ENCODE assay signal across 17 cellular contexts in the genomic region with DNA sequence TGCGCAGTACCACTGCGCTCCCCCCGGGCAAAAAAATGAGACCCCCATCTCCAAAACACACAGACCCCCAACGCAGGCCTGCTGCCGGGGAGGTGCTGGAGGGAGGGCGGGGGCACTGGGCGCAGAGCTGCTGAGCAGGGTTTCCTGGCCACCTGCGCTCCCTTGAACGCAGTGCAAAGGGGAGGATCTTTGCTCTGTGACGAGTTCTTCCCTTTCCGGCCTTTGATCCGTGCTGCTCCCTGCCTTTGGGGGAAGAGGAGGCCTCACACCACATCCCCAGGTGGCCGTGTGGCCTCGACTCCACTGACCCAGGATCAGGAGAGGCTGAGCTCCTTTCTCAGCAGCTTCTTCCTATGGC. TPM values are rescaled to one million over a fixed set of nuclear protein-coding genes. Genes with fewer than 3 reads are reported as not detected.
DNase-seq lines count a peak whose midpoint lies in the region; ATAC-seq, FAIRE-seq and TF ChIP-seq lines count a peak whose summit lies in the region.
"Had no signal": no experiment of that assay in that cellular context is flagged by ENCODE, and none has a peak within 500 bp of the region (broad histone marks: within the 10 kb centered on the region; RNA-seq: fewer than 3 reads in every experiment).

No MANE protein-coding gene starts in this region.

- peak overlapping the region; percentile 49 for H3K4me3 Mint-ChIP-seq in T-helper 2 cell treated with Interferon-gamma antibody and Interleukin-4, amounts not matched to agents 5 μg/mL and 100 μg/mL, for 36 hours
- no peak overlapping the region for H3K4me3 Mint-ChIP-seq in progenitor cell of endocrine pancreas (ENCODE audit: low read depth)
- H3K4me3 Mint-ChIP-seq: endodermal cell had no signal

- DNase-seq in HepG2 (ENCODE audit: low spot score): no peak
- DNase-seq in right lobe of liver: no peak
- no peak for DNase-seq in T-helper 2 cell treated with Interferon-gamma antibody and Interleukin-4, amounts not matched to agents 5 μg/mL and 100 μg/mL, for 36 hours (ENCODE audit: low spot score)
- DNase-seq in effector memory CD4-positive, alpha-beta T cell: no peak
- DNase-seq in progenitor cell of endocrine pancreas (ENCODE audit: low spot score, unreplicated experiment): no peak
- no peak for DNase-seq in effector CD8-positive, alpha-beta T cell (lab: John Stamatoyannopoulos, UW)
- no peak for DNase-seq in NCI-H226
- DNase-seq: endodermal cell, foreskin keratinocyte, KBM-7, NCI-H1417 treated with DMSO at 0.1 percent for 48 hours, NCI-H446 had no signal

- H2AFZ ChIP-seq in HepG2 (ENCODE audit: low read length): no peak overlapping the region

- H3K27ac Mint-ChIP-seq in T-helper 2 cell treated with Interferon-gamma antibody and Interleukin-4, amounts not matched to agents 5 μg/mL and 100 μg/mL, for 36 hours: no peak overlapping the region
- H3K27ac Mint-ChIP-seq in progenitor cell of endocrine pancreas: no peak overlapping the region
- H3K27ac Mint-ChIP-seq: endodermal cell had no signal

- TF ChIP-seq RAD21 in HepG2 (CRISPR knock-in tag; IDR thresholded peaks at IDR 0.05): no peak

- H3K27me3 Mint-ChIP-seq in T-helper 2 cell treated with Interferon-gamma antibody and Interleukin-4, amounts not matched to agents 5 μg/mL and 100 μg/mL, for 36 hours (ENCODE audit: low read depth): no peaks in the 10 kb centered on the region
- no peaks in the 10 kb centered on the region for H3K27me3 Mint-ChIP-seq in progenitor cell of endocrine pancreas

- H3K79me2 ChIP-seq in HepG2 (ENCODE audit: insufficient read depth, low read length): no peaks in the 10 kb centered on the region

- in situ Hi-C loops in HepG2 (cut with HindIII; ENCODE audit: extremely low pct_ligation_motif_present, low pct_unique_long_range_greater_than_20kb): no loop called here

- intact Hi-C loops in HepG2 (cut with micrococcal nuclease; ENCODE audit: unreplicated experiment): no loop called here
- intact Hi-C loops in right lobe of liver (cut with DNase I): no loop called here

- H3K27me3 ChIP-seq in HepG2 (ENCODE audit: control insufficient read depth in 1 of 2, insufficient read depth in 2 of 2, low read length in 2 of 2) (no peaks in the 10 kb centered on the region), right lobe of liver (no peaks in the 10 kb centered on the region)
- H3K27me3 ChIP-seq in effector memory CD4-positive, alpha-beta T cell (replicated peaks; ENCODE audit: control insufficient read depth, insufficient read depth, low read length, poor library complexity, severe bottlenecking): no peaks in the 10 kb centered on the region
- H3K27me3 ChIP-seq: foreskin keratinocyte had no signal

- no peak overlapping the region for H3K27ac ChIP-seq in HepG2 (ENCODE audit: extremely low read length, insufficient read depth, low read length)
- H3K27ac ChIP-seq in right lobe of liver: no peak overlapping the region
- H3K27ac ChIP-seq in effector memory CD4-positive, alpha-beta T cell (ENCODE audit: insufficient read depth, low read length, poor library complexity, severe bottlenecking): no peak overlapping the region
- H3K27ac ChIP-seq: foreskin keratinocyte, SK-N-MC, VCaP had no signal

- TF ChIP-seq POLR2A in HepG2 (IDR thresholded peaks at IDR 0.05; ENCODE audit: insufficient read depth in 1 of 2, low read depth in 2 of 2, low read length in 2 of 2): no peak; a peak in 1 of 4 replicates
- TF ChIP-seq POLR2A in right lobe of liver (IDR thresholded peaks at IDR 0.05): no peak

- BruUV-seq in HepG2 (replicated peaks; lab: Mats Ljungman, UMichigan): no TSS peak

- TF ChIP-seq EP300 in HepG2 (IDR thresholded peaks at IDR 0.05; ENCODE audit: low read depth in 2 of 2, low read length in 2 of 2) (no peak), HepG2 (CRISPR knock-in tag; IDR thresholded peaks at IDR 0.05; ENCODE audit: borderline replicate concordance) (no peak)

- ATAC-seq in HepG2 (no peak), right lobe of liver (no peak), GM19328 (IDR thresholded peaks at IDR 0.05; ENCODE audit: unreplicated experiment) (no peak)
- ATAC-seq: foreskin keratinocyte, HCT116 had no signal

- no peak overlapping the region for H3K4me3 ChIP-seq in HepG2 (replicated peaks in 1 of 3; ENCODE audit: insufficient read depth in 1 of 3, low read depth in 2 of 3, low read length in 3 of 3)
- no peak overlapping the region for H3K4me3 ChIP-seq in right lobe of liver
- peak overlapping the region; percentile 28 for H3K4me3 ChIP-seq in effector memory CD4-positive, alpha-beta T cell (ENCODE audit: insufficient read depth, low read depth, low read length, poor library complexity, severe bottlenecking)
- H3K4me3 ChIP-seq: SK-N-MC had no signal

- CTCF ChIA-PET in HepG2 (lab: Yijun Ruan, JAX; ENCODE audit: low intra/inter-chr PET ratio, low total read pairs): no interaction called here

- no peak overlapping the region for H3K4me2 ChIP-seq in HepG2 (ENCODE audit: low read depth, low read length)

- H3K36me3 ChIP-seq in HepG2 (replicated peaks in 1 of 2; ENCODE audit: control insufficient read depth in 1 of 2, insufficient read depth in 2 of 2, low read length in 2 of 2) (peaks cover 45 to 76% of the 10 kb centered on the region in 2 experiments), right lobe of liver (peaks cover 0 to 21% (median 8%) of the 10 kb centered on the region in 4 donors)
- H3K36me3 ChIP-seq in effector memory CD4-positive, alpha-beta T cell (ENCODE audit: control insufficient read depth, insufficient read depth, low read length): peaks cover 58% of the 10 kb centered on the region

- H3K4me1 ChIP-seq in HepG2 (ENCODE audit: insufficient read depth, low read length) (no peaks in the 10 kb centered on the region), right lobe of liver (no peaks in the 10 kb centered on the region)
- peaks cover 3% of the 10 kb centered on the region for H3K4me1 ChIP-seq in effector memory CD4-positive, alpha-beta T cell (ENCODE audit: control insufficient read depth, insufficient read depth, low read length, poor library complexity, severe bottlenecking)
- H3K4me1 ChIP-seq: foreskin keratinocyte had no signal

- no peaks in the 10 kb centered on the region for H3K4me1 Mint-ChIP-seq in T-helper 2 cell treated with Interferon-gamma antibody and Interleukin-4, amounts not matched to agents 5 μg/mL and 100 μg/mL, for 36 hours (ENCODE audit: low read depth)
- H3K4me1 Mint-ChIP-seq in progenitor cell of endocrine pancreas (ENCODE audit: low read depth): no peaks in the 10 kb centered on the region
- H3K4me1 Mint-ChIP-seq: endodermal cell had no signal

- FAIRE-seq in HepG2 (lab: Jason Lieb, UNC): no peak

- peaks cover 7% of the 10 kb centered on the region; the same call in 1 of the 2 replicates for H4K20me1 ChIP-seq in HepG2 (ENCODE audit: insufficient read depth, low read length)

- peaks cover 19% of the 10 kb centered on the region for H3K36me3 Mint-ChIP-seq in T-helper 2 cell treated with Interferon-gamma antibody and Interleukin-4, amounts not matched to agents 5 μg/mL and 100 μg/mL, for 36 hours (ENCODE audit: low read depth)
- peaks cover 6% of the 10 kb centered on the region for H3K36me3 Mint-ChIP-seq in progenitor cell of endocrine pancreas (ENCODE audit: insufficient read depth)

- POLR2A ChIA-PET in HepG2 (lab: Yijun Ruan, JAX): interaction anchor here (1.1 to 1.5 kb wide), 2 partner anchors 11 to 12 kb away, joined by 4 read pairs; a partner anchor contains a TSS

- H3K9me3 ChIP-seq in HepG2 (ENCODE audit: low read length) (no peaks in the 10 kb centered on the region), right lobe of liver (no peaks in the 10 kb centered on the region)
- no peaks in the 10 kb centered on the region for H3K9me3 ChIP-seq in effector memory CD4-positive, alpha-beta T cell (ENCODE audit: control insufficient read depth, low read length)

- H3K9ac ChIP-seq in HepG2 (ENCODE audit: insufficient read depth, low read depth, low read length): no peak overlapping the region

- no peaks in the 10 kb centered on the region for H3K9me3 Mint-ChIP-seq in T-helper 2 cell treated with Interferon-gamma antibody and Interleukin-4, amounts not matched to agents 5 μg/mL and 100 μg/mL, for 36 hours
- H3K9me3 Mint-ChIP-seq in progenitor cell of endocrine pancreas (ENCODE audit: low read depth): no peaks in the 10 kb centered on the region
- H3K9me3 Mint-ChIP-seq: endodermal cell had no signal

- WGBS in HepG2 (ENCODE audit: low lambda C conversion rate): 95% methylated on average over 14 of the region's 14 CpGs
- no CpG with 5 or more reads among the region's 14 CpGs for WGBS in right lobe of liver (ENCODE audit: insufficient coverage, low coverage, low lambda C conversion rate, missing lambda C conversion rate)

- TF ChIP-seq CTCF in HepG2 (CRISPR knock-in tag; IDR thresholded peaks at IDR 0.05) (no peak), right lobe of liver (IDR thresholded peaks at IDR 0.05) (no peak), progenitor cell of endocrine pancreas (IDR thresholded peaks at IDR 0.05; ENCODE audit: unreplicated experiment) (no peak)

RNA-seq across cellular contexts. Expression of a gene that starts 8.9 kb away (rescaled TPM):
- total RNA-seq in HepG2 (2016; rRNA removed; fragmentation: Illumina TruSeq; extraction: Trizol) (not detected in 2 replicates), right lobe of liver (not detected), progenitor cell of endocrine pancreas (0.24 and 0.47 TPM in 2 replicates)
- not detected in 2 replicates for total RNA-seq in HepG2 (2016; cell fraction: cytosol; rRNA removed; fragmentation: Illumina TruSeq; extraction: Trizol; ENCODE audit: low read depth)
- total RNA-seq in HepG2 (2016; cell fraction: insoluble cytoplasmic fraction; rRNA removed; fragmentation: Illumina TruSeq; extraction: Trizol): not detected in 2 replicates
- total RNA-seq in HepG2 (2016; cell fraction: membrane; rRNA removed; fragmentation: Illumina TruSeq; extraction: Trizol): not detected in 2 replicates
- total RNA-seq in HepG2 (2016; cell fraction: nucleus; rRNA removed; fragmentation: Illumina TruSeq; extraction: Trizol): not detected in 2 replicates
- polyA plus RNA-seq in HepG2 (2011; rRNA removed): 0.03 TPM in 1 of 2 replicates, not detected in the other
- polyA plus RNA-seq in HepG2 (2011; cell fraction: cytosol; rRNA removed): 0.03 TPM in 1 of 2 replicates, not detected in the other
- polyA plus RNA-seq in HepG2 (2011; cell fraction: nucleus; rRNA removed): 0.09 and 0.14 TPM in 2 replicates
- not detected in 2 replicates for polyA plus RNA-seq in HepG2 (2012)
- not detected in 2 replicates for polyA plus RNA-seq in HepG2 (2016; cell fraction: cytosol; fragmentation: Illumina TruSeq; extraction: Trizol; ENCODE audit: low read depth)
- polyA plus RNA-seq in HepG2 (2016; cell fraction: insoluble cytoplasmic fraction; fragmentation: Illumina TruSeq; extraction: Trizol; ENCODE audit: low read depth): not detected in 2 replicates
- not detected in 2 replicates for polyA plus RNA-seq in HepG2 (2016; cell fraction: membrane; fragmentation: Illumina TruSeq; extraction: Trizol; ENCODE audit: low read depth)
- not detected in 2 replicates for polyA plus RNA-seq in HepG2 (2016; cell fraction: nucleus; fragmentation: Illumina TruSeq; extraction: Trizol; ENCODE audit: insufficient read depth, low read depth)
- polyA minus RNA-seq in HepG2 (2011; rRNA and poly(A)+ RNA removed; ENCODE audit: low replicate concordance): not detected in 2 replicates
- not detected in 2 replicates for polyA minus RNA-seq in HepG2 (2011; cell fraction: cytosol; rRNA and poly(A)+ RNA removed)
- under 0.01 and 0.12 TPM in 2 replicates for polyA minus RNA-seq in HepG2 (2011; cell fraction: nucleus; rRNA and poly(A)+ RNA removed)
- total RNA-seq: foreskin keratinocyte, liver had no signal
- polyA plus RNA-seq: foreskin keratinocyte, liver had no signal

RNA-seq across cellular contexts. Expression of a gene that starts 11.4 kb away (rescaled TPM):
- 51.4 and 132 TPM in 2 replicates for total RNA-seq in HepG2 (2016; rRNA removed; fragmentation: Illumina TruSeq; extraction: Trizol)
- 32.3 and 33.5 TPM in 2 replicates for total RNA-seq in HepG2 (2016; cell fraction: cytosol; rRNA removed; fragmentation: Illumina TruSeq; extraction: Trizol; ENCODE audit: low read depth)
- total RNA-seq in HepG2 (2016; cell fraction: insoluble cytoplasmic fraction; rRNA removed; fragmentation: Illumina TruSeq; extraction: Trizol): 44.4 and 147 TPM in 2 replicates
- total RNA-seq in HepG2 (2016; cell fraction: membrane; rRNA removed; fragmentation: Illumina TruSeq; extraction: Trizol): 36.6 and 38.2 TPM in 2 replicates
- 173 and 206 TPM in 2 replicates for total RNA-seq in HepG2 (2016; cell fraction: nucleus; rRNA removed; fragmentation: Illumina TruSeq; extraction: Trizol)
- polyA plus RNA-seq in HepG2 (2011; rRNA removed): 132 and 173 TPM in 2 replicates
- 40.1 and 86.0 TPM in 2 replicates for polyA plus RNA-seq in HepG2 (2011; cell fraction: cytosol; rRNA removed)
- polyA plus RNA-seq in HepG2 (2011; cell fraction: nucleus; rRNA removed): 1,804 and 3,077 TPM in 2 replicates
- polyA plus RNA-seq in HepG2 (2012): 112 and 149 TPM in 2 replicates
- 5.1 and 5.7 TPM in 2 replicates for polyA plus RNA-seq in HepG2 (2016; cell fraction: cytosol; fragmentation: Illumina TruSeq; extraction: Trizol; ENCODE audit: low read depth)
- polyA plus RNA-seq in HepG2 (2016; cell fraction: insoluble cytoplasmic fraction; fragmentation: Illumina TruSeq; extraction: Trizol; ENCODE audit: low read depth): 47.2 and 54.2 TPM in 2 replicates
- polyA plus RNA-seq in HepG2 (2016; cell fraction: membrane; fragmentation: Illumina TruSeq; extraction: Trizol; ENCODE audit: low read depth): 13.3 and 16.2 TPM in 2 replicates
- 572 and 622 TPM in 2 replicates for polyA plus RNA-seq in HepG2 (2016; cell fraction: nucleus; fragmentation: Illumina TruSeq; extraction: Trizol; ENCODE audit: insufficient read depth, low read depth)
- polyA minus RNA-seq in HepG2 (2011; rRNA and poly(A)+ RNA removed; ENCODE audit: low replicate concordance): 69.2 and 278 TPM in 2 replicates
- 47.8 and 61.7 TPM in 2 replicates for polyA minus RNA-seq in HepG2 (2011; cell fraction: cytosol; rRNA and poly(A)+ RNA removed)
- 203 and 232 TPM in 2 replicates for polyA minus RNA-seq in HepG2 (2011; cell fraction: nucleus; rRNA and poly(A)+ RNA removed)
- 10 to 100 TPM; 17.4 to 42.8 (median 29.5) TPM for total RNA-seq in right lobe of liver
- total RNA-seq in progenitor cell of endocrine pancreas: 119 and 130 TPM in 2 replicates

RNA-seq across cellular contexts. Expression of a gene that starts 29.8 kb away (rescaled TPM):
- total RNA-seq in HepG2 (2016; rRNA removed; fragmentation: Illumina TruSeq; extraction: Trizol) (not detected in 2 replicates), right lobe of liver (not detected), progenitor cell of endocrine pancreas (0.60 and 0.73 TPM in 2 replicates)
- not detected in 2 replicates for total RNA-seq in HepG2 (2016; cell fraction: cytosol; rRNA removed; fragmentation: Illumina TruSeq; extraction: Trizol; ENCODE audit: low read depth)
- not detected in 2 replicates for total RNA-seq in HepG2 (2016; cell fraction: insoluble cytoplasmic fraction; rRNA removed; fragmentation: Illumina TruSeq; extraction: Trizol)
- not detected in 2 replicates for total RNA-seq in HepG2 (2016; cell fraction: membrane; rRNA removed; fragmentation: Illumina TruSeq; extraction: Trizol)
- total RNA-seq in HepG2 (2016; cell fraction: nucleus; rRNA removed; fragmentation: Illumina TruSeq; extraction: Trizol): not detected in 2 replicates
- polyA plus RNA-seq in HepG2 (2011; rRNA removed): not detected in 2 replicates
- not detected in 2 replicates for polyA plus RNA-seq in HepG2 (2011; cell fraction: cytosol; rRNA removed)
- polyA plus RNA-seq in HepG2 (2011; cell fraction: nucleus; rRNA removed): not detected in 2 replicates
- 0.27 TPM in 1 of 2 replicates, not detected in the other for polyA plus RNA-seq in HepG2 (2012)
- not detected in 2 replicates for polyA plus RNA-seq in HepG2 (2016; cell fraction: cytosol; fragmentation: Illumina TruSeq; extraction: Trizol; ENCODE audit: low read depth)
- polyA plus RNA-seq in HepG2 (2016; cell fraction: insoluble cytoplasmic fraction; fragmentation: Illumina TruSeq; extraction: Trizol; ENCODE audit: low read depth): not detected in 2 replicates
- not detected in 2 replicates for polyA plus RNA-seq in HepG2 (2016; cell fraction: membrane; fragmentation: Illumina TruSeq; extraction: Trizol; ENCODE audit: low read depth)
- not detected in 2 replicates for polyA plus RNA-seq in HepG2 (2016; cell fraction: nucleus; fragmentation: Illumina TruSeq; extraction: Trizol; ENCODE audit: insufficient read depth, low read depth)
- polyA minus RNA-seq in HepG2 (2011; rRNA and poly(A)+ RNA removed; ENCODE audit: low replicate concordance): not detected in 2 replicates
- not detected in 2 replicates for polyA minus RNA-seq in HepG2 (2011; cell fraction: cytosol; rRNA and poly(A)+ RNA removed)
- polyA minus RNA-seq in HepG2 (2011; cell fraction: nucleus; rRNA and poly(A)+ RNA removed): not detected in 2 replicates
- polyA plus RNA-seq: liver had no signal

RNA-seq across cellular contexts. Expression of a gene that starts 48.4 kb away (rescaled TPM):
- total RNA-seq in HepG2 (2016; rRNA removed; fragmentation: Illumina TruSeq; extraction: Trizol) (0.20 and 0.27 TPM in 2 replicates), right lobe of liver (not detected), progenitor cell of endocrine pancreas (not detected in 2 replicates)
- total RNA-seq in HepG2 (2016; cell fraction: cytosol; rRNA removed; fragmentation: Illumina TruSeq; extraction: Trizol; ENCODE audit: low read depth): not detected in 2 replicates
- total RNA-seq in HepG2 (2016; cell fraction: insoluble cytoplasmic fraction; rRNA removed; fragmentation: Illumina TruSeq; extraction: Trizol): 0.33 and 0.45 TPM in 2 replicates
- 0.12 and 0.17 TPM in 2 replicates for total RNA-seq in HepG2 (2016; cell fraction: membrane; rRNA removed; fragmentation: Illumina TruSeq; extraction: Trizol)
- total RNA-seq in HepG2 (2016; cell fraction: nucleus; rRNA removed; fragmentation: Illumina TruSeq; extraction: Trizol): 0.28 and 0.53 TPM in 2 replicates
- 5.1 and 8.6 TPM in 2 replicates for polyA plus RNA-seq in HepG2 (2011; rRNA removed)
- polyA plus RNA-seq in HepG2 (2011; cell fraction: cytosol; rRNA removed): 4.3 and 7.9 TPM in 2 replicates
- 81.1 and 86.7 TPM in 2 replicates for polyA plus RNA-seq in HepG2 (2011; cell fraction: nucleus; rRNA removed)
- 2.6 and 6.6 TPM in 2 replicates for polyA plus RNA-seq in HepG2 (2012)
- 0.14 TPM in 1 of 2 replicates, not detected in the other for polyA plus RNA-seq in HepG2 (2016; cell fraction: cytosol; fragmentation: Illumina TruSeq; extraction: Trizol; ENCODE audit: low read depth)
- 0.37 TPM in 1 of 2 replicates, not detected in the other for polyA plus RNA-seq in HepG2 (2016; cell fraction: insoluble cytoplasmic fraction; fragmentation: Illumina TruSeq; extraction: Trizol; ENCODE audit: low read depth)
- polyA plus RNA-seq in HepG2 (2016; cell fraction: membrane; fragmentation: Illumina TruSeq; extraction: Trizol; ENCODE audit: low read depth): 0.29 TPM in 1 of 2 replicates, not detected in the other
- polyA plus RNA-seq in HepG2 (2016; cell fraction: nucleus; fragmentation: Illumina TruSeq; extraction: Trizol; ENCODE audit: insufficient read depth, low read depth): 0.62 and 0.85 TPM in 2 replicates
- polyA minus RNA-seq in HepG2 (2011; rRNA and poly(A)+ RNA removed; ENCODE audit: low replicate concordance): 0.37 and 4.3 TPM in 2 replicates
- polyA minus RNA-seq in HepG2 (2011; cell fraction: cytosol; rRNA and poly(A)+ RNA removed): 2.0 and 2.2 TPM in 2 replicates
- 6.4 and 9.9 TPM in 2 replicates for polyA minus RNA-seq in HepG2 (2011; cell fraction: nucleus; rRNA and poly(A)+ RNA removed)
- total RNA-seq: endodermal cell, foreskin keratinocyte had no signal
- polyA plus RNA-seq: foreskin keratinocyte, liver had no signal
